Comparison of ENCODE assay signal across 19 cellular contexts in genomic region chr2:103860016-103860415, GRCh38.
"Had no signal": no experiment of that assay in that cellular context is flagged by ENCODE, and none has a peak within 500 bp of the region (broad histone marks: within the 10 kb centered on the region; RNA-seq: fewer than 3 reads in every experiment).

No MANE protein-coding gene starts in this region.

- H3K9me3 ChIP-seq: lower lobe of right lung, pancreas, upper lobe of left lung had no signal

- H3K36me3 Mint-ChIP-seq: mesothelial cell of epicardium had no signal

- H3K36me3 ChIP-seq: cardiac muscle cell, lower lobe of right lung, pancreas, upper lobe of left lung had no signal

- H3K9me3 Mint-ChIP-seq: activated B cell treated with CpG ODN at 0.5 μM for 24 hours; activated CD4-positive, alpha-beta T cell treated with anti-CD3 and anti-CD28 coated beads, Interleukin-2, amount 10 ng/mL, durations not matched to agents 24 days and 14 days; activated T-helper 1 cell treated with anti-CD3 and anti-CD28 coated beads, Interleukin-12 subunit alpha, Interleukin-12 subunit beta, Interleukin-2, Interleukin-4 antibody, amounts not matched to agents 30 ng/mL and 10 ng/mL and 1 ng/mL, durations not matched to agents 14 hours and 24 hours and 36 hours; mesothelial cell of epicardium; neural crest cell had no signal

- H3K27ac ChIP-seq: cardiac muscle cell, coronary artery, lower lobe of right lung, pancreas, upper lobe of left lung had no signal

- H3K27ac Mint-ChIP-seq: activated B cell treated with CpG ODN at 0.5 μM for 24 hours; activated CD4-positive, alpha-beta T cell treated with anti-CD3 and anti-CD28 coated beads, Interleukin-2, amount 10 ng/mL, durations not matched to agents 24 days and 14 days; activated naive CD4-positive, alpha-beta T cell treated with anti-CD3 and anti-CD28 coated beads for 36 hours; activated T-helper 1 cell treated with anti-CD3 and anti-CD28 coated beads, Interleukin-12 subunit alpha, Interleukin-12 subunit beta, Interleukin-2, Interleukin-4 antibody, amounts not matched to agents 30 ng/mL and 10 ng/mL and 1 ng/mL, durations not matched to agents 14 hours and 24 hours and 36 hours; mesothelial cell of epicardium; stimulated activated naive CD8-positive, alpha-beta T cell treated with anti-CD3 and anti-CD28 coated beads, Interleukin-15, Interleukin-2, amounts not matched to agents 100 ng/mL and 50 ng/mL, for 24 hours had no signal

- H3K27me3 Mint-ChIP-seq: activated B cell treated with CpG ODN at 0.5 μM for 24 hours; activated CD4-positive, alpha-beta T cell treated with anti-CD3 and anti-CD28 coated beads, Interleukin-2, amount 10 ng/mL, durations not matched to agents 24 days and 14 days; stimulated activated naive CD8-positive, alpha-beta T cell treated with anti-CD3 and anti-CD28 coated beads, Interleukin-15, Interleukin-2, amounts not matched to agents 100 ng/mL and 50 ng/mL, for 24 hours had no signal

- DNase-seq: activated B cell treated with CpG ODN at 0.5 μM for 24 hours; activated CD4-positive, alpha-beta T cell treated with anti-CD3 and anti-CD28 coated beads, Interleukin-2, amount 10 ng/mL, durations not matched to agents 24 days and 14 days; activated naive CD4-positive, alpha-beta T cell treated with anti-CD3 and anti-CD28 coated beads for 36 hours; effector CD4-positive, alpha-beta T cell; foreskin melanocyte; head of caudate nucleus; left cardiac atrium; lower lobe of right lung; pancreas; retina; stimulated activated CD4-positive, alpha-beta T cell treated with anti-CD3 and anti-CD28 coated beads, Interleukin-15, amount 100 ng/mL, for 24 hours; stimulated activated CD4-positive, alpha-beta T cell treated with anti-CD3 and anti-CD28 coated beads, Interleukin-4, amount 100 ng/mL, for 24 hours; upper lobe of left lung had no signal

- H3K27me3 ChIP-seq: cardiac muscle cell, pancreas, upper lobe of left lung had no signal

- H3K4me1 Mint-ChIP-seq: activated B cell treated with CpG ODN at 0.5 μM for 24 hours; activated CD4-positive, alpha-beta T cell treated with anti-CD3 and anti-CD28 coated beads, Interleukin-2, amount 10 ng/mL, durations not matched to agents 24 days and 14 days; mesothelial cell of epicardium; neural crest cell had no signal

- H3K4me3 ChIP-seq: cardiac muscle cell, coronary artery, lower lobe of right lung, pancreas, upper lobe of left lung had no signal

- ATAC-seq: left cardiac atrium, lower lobe of right lung, pancreas had no signal

- H3K4me1 ChIP-seq: lower lobe of right lung, pancreas, upper lobe of left lung had no signal

- H3K4me3 Mint-ChIP-seq: activated B cell treated with CpG ODN at 0.5 μM for 24 hours; activated CD4-positive, alpha-beta T cell treated with anti-CD3 and anti-CD28 coated beads, Interleukin-2, amount 10 ng/mL, durations not matched to agents 24 days and 14 days; activated naive CD4-positive, alpha-beta T cell treated with anti-CD3 and anti-CD28 coated beads for 36 hours; activated T-helper 1 cell treated with anti-CD3 and anti-CD28 coated beads, Interleukin-12 subunit alpha, Interleukin-12 subunit beta, Interleukin-2, Interleukin-4 antibody, amounts not matched to agents 30 ng/mL and 10 ng/mL and 1 ng/mL, durations not matched to agents 14 hours and 24 hours and 36 hours; mesothelial cell of epicardium; neural crest cell; stimulated activated naive CD8-positive, alpha-beta T cell treated with anti-CD3 and anti-CD28 coated beads, Interleukin-15, Interleukin-2, amounts not matched to agents 100 ng/mL and 50 ng/mL, for 24 hours had no signal
